In the genomic region with DNA sequence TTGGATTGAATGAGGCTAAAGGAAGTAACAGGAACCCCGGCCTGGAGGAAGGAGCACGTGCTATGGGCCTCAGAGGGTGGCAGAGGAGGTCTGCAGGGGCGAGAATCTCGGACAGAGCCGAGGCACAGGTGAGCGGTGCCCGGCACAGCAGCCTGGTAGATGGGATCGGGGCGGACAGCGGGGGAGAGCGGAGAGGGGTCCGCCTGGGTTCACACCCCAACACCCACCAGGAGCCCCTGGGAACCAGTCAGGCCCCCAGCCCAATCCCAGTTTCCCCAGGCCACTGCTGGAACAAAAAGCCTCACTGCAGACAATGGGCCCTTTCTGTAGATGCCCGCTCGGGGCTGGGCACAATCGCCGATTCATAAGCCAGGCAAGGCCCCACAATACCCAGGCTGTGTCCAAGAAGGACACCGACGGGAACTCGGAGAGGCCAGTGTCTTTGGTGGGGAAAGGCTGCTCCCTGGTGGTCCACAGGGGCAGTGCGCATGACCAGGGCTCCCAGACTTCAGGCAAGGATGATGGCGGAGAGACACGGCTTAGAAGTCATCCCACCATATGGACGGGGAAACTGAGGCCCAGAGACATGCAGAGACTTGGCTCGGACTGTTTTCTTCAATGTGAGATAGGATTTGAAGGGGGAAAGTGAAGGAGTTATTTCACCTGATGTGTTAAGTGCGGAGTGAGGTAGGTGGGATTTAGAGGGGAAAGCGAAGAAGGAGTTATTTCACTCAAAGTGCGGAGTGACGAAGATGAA, we compare ENCODE assay signal across 8 cellular contexts.
DNase-seq lines count a peak whose midpoint lies in the region; ATAC-seq and TF ChIP-seq lines count a peak whose summit lies in the region.

No MANE protein-coding gene starts in this region.

- no peaks in the 10 kb centered on the region for H3K9me3 Mint-ChIP-seq in endothelial cell (ENCODE audit: unreplicated experiment)

- no peak overlapping the region for H3K4me3 Mint-ChIP-seq in endothelial cell (ENCODE audit: unreplicated experiment)

- no peaks in the 10 kb centered on the region for H3K36me3 Mint-ChIP-seq in endothelial cell (ENCODE audit: low read depth, unreplicated experiment)

- ATAC-seq in HG02885 (IDR thresholded peaks at IDR 0.05; ENCODE audit: poor library complexity, unreplicated experiment) = peak; percentile 56
- ATAC-seq in GM21737 (IDR thresholded peaks at IDR 0.05; ENCODE audit: unreplicated experiment) = no peak

- no peak overlapping the region for H3K27ac Mint-ChIP-seq in endothelial cell (ENCODE audit: unreplicated experiment)

- no peaks in the 10 kb centered on the region for H3K27me3 Mint-ChIP-seq in endothelial cell (ENCODE audit: unreplicated experiment)

- H3K4me1 Mint-ChIP-seq in endothelial cell (ENCODE audit: unreplicated experiment) = no peaks in the 10 kb centered on the region

- peak; percentile 64 for DNase-seq in Daoy (ENCODE audit: low read depth)
- peak; percentile 66 for DNase-seq in NCI-H82 (lab: John Stamatoyannopoulos, UW)
- peak; percentile 6 to 30 for DNase-seq in activated CD8-positive, alpha-beta memory T cell treated with anti-CD3 and anti-CD28 coated beads for 4 hours (ENCODE audit: low read depth in 2 of 2)
- peak; percentile 83 for DNase-seq in endothelial cell (ENCODE audit: low spot score)
- peak; percentile 91 for DNase-seq in middle frontal gyrus (ENCODE audit: extremely low spot score, low spot score)
- DNase-seq in stimulated activated CD8-positive, alpha-beta memory T cell treated with anti-CD3 and anti-CD28 coated beads, Interleukin-4, amount 100 ng/mL, for 24 hours (ENCODE audit: low read depth) = peak; percentile 48

- TF ChIP-seq CTCF in endothelial cell (IDR thresholded peaks at IDR 0.05; ENCODE audit: unreplicated experiment) = peak; percentile 98

Comparison
In these comparisons a context has a peak if more than half of its experiments do, and no peak if none do; other contexts are left out.
1. DNase-seq: peak in every context shown above with its lines; median percentile 91 in middle frontal gyrus; 83 in endothelial cell; 66 in NCI-H82; 64 in Daoy; 48 in stimulated activated CD8-positive, alpha-beta memory T cell treated with anti-CD3 and anti-CD28 coated beads, Interleukin-4, amount 100 ng/mL, for 24 hours; 18 in activated CD8-positive, alpha-beta memory T cell treated with anti-CD3 and anti-CD28 coated beads for 4 hours.